Comparison of ENCODE assay signal across 9 cellular contexts in genomic region chr5:39399135-39400036, GRCh38. TPM values are rescaled to one million over a fixed set of nuclear protein-coding genes. Genes with fewer than 3 reads are reported as not detected.
DNase-seq lines count a peak whose midpoint lies in the region; ATAC-seq and TF ChIP-seq lines count a peak whose summit lies in the region.
"Had no signal": no experiment of that assay in that cellular context is flagged by ENCODE, and none has a peak within 500 bp of the region (broad histone marks: within the 10 kb centered on the region; RNA-seq: fewer than 3 reads in every experiment).

No MANE protein-coding gene starts in this region.

- peaks cover 0 to 80% (median 0%) of the 10 kb centered on the region in 11 experiments; a peak in 2 of 22 replicates for H4K20me1 ChIP-seq in BLaER1 treated with 17β-estradiol and CSF1 and Interleukin-3, amounts not matched to agents 10 nM and 100 nM

- H3K4me3 ChIP-seq in BLaER1 treated with 17β-estradiol and CSF1 and Interleukin-3, amounts not matched to agents 10 nM and 100 nM: peak overlapping the region in 4 of 10 experiments; percentile 18 to 51 (median 22); a peak in 6 of 20 replicates
- H3K4me3 ChIP-seq in Peyer's patch (no peak overlapping the region), esophagus muscularis mucosa (no peak overlapping the region), neutrophil (ENCODE audit: low read depth in 1 of 2, low read length in 1 of 2) (no peak overlapping the region)

- H3K27ac ChIP-seq in BLaER1 treated with 17β-estradiol and CSF1 and Interleukin-3, amounts not matched to agents 10 nM and 100 nM: peak overlapping the region; percentile 44 to 99 (median 89); a peak in 21 of 22 replicates
- H3K27ac ChIP-seq in Peyer's patch (peak overlapping the region; percentile 47 to 78 (median 68)), esophagus muscularis mucosa (replicated peaks in 1 of 4) (peak overlapping the region; percentile 70 to 83 (median 78)), neutrophil (peak overlapping the region; percentile 51)

- WGBS in esophagus muscularis mucosa: 63% methylated on average over 1 of the region's 1 CpG

- peak overlapping the region in 9 of 11 experiments; percentile 43 to 85 (median 75); a peak in 18 of 22 replicates for H3K9ac ChIP-seq in BLaER1 treated with 17β-estradiol and CSF1 and Interleukin-3, amounts not matched to agents 10 nM and 100 nM

- H3K27me3 ChIP-seq in BLaER1 treated with 17β-estradiol and CSF1 and Interleukin-3, amounts not matched to agents 10 nM and 100 nM: no peaks in the 10 kb centered on the region
- H3K27me3 ChIP-seq in Peyer's patch (no peaks in the 10 kb centered on the region), esophagus muscularis mucosa (no peaks in the 10 kb centered on the region), neutrophil (no peaks in the 10 kb centered on the region)

- H3K4me2 ChIP-seq in BLaER1 treated with 17β-estradiol and CSF1 and Interleukin-3, amounts not matched to agents 10 nM and 100 nM: peak overlapping the region; percentile 10 to 92 (median 71); a peak in 20 of 22 replicates

- no peak for TF ChIP-seq POLR2A in Peyer's patch (IDR thresholded peaks at IDR 0.05)
- no peak for TF ChIP-seq POLR2A in esophagus muscularis mucosa (IDR thresholded peaks at IDR 0.05; ENCODE audit: low read depth)

- TF ChIP-seq CTCF in Peyer's patch (IDR thresholded peaks at IDR 0.05) (no peak), esophagus muscularis mucosa (IDR thresholded peaks at IDR 0.05) (no peak), neutrophil (IDR thresholded peaks at IDR 0.05) (no peak)

- H3K36me3 ChIP-seq in BLaER1 treated with 17β-estradiol and CSF1 and Interleukin-3, amounts not matched to agents 10 nM and 100 nM: peaks cover 0 to 68% (median 0%) of the 10 kb centered on the region in 11 experiments; a peak in 8 of 22 replicates
- H3K36me3 ChIP-seq in Peyer's patch: no peaks in the 10 kb centered on the region
- peaks cover 0 to 8% (median 0%) of the 10 kb centered on the region in 4 donors for H3K36me3 ChIP-seq in esophagus muscularis mucosa
- no peaks in the 10 kb centered on the region for H3K36me3 ChIP-seq in neutrophil

- peaks cover 11 to 93% (median 37%) of the 10 kb centered on the region in 10 experiments; a peak in 18 of 20 replicates for H3K4me1 ChIP-seq in BLaER1 treated with 17β-estradiol and CSF1 and Interleukin-3, amounts not matched to agents 10 nM and 100 nM
- H3K4me1 ChIP-seq in Peyer's patch (peaks cover 0 to 33% (median 5%) of the 10 kb centered on the region in 4 donors), esophagus muscularis mucosa (peaks cover 21 to 85% (median 67%) of the 10 kb centered on the region in 4 donors), neutrophil (ENCODE audit: control insufficient read depth in 1 of 2, insufficient read depth in 1 of 2, low read depth in 1 of 2, low read length in 1 of 2) (peaks cover 8 to 11% of the 10 kb centered on the region in 2 experiments)

- TF ChIP-seq EP300 in esophagus muscularis mucosa (IDR thresholded peaks at IDR 0.05): peak; percentile 12

- DNase-seq in Peyer's patch: no peak
- no peak for DNase-seq in esophagus muscularis mucosa (ENCODE audit: extremely low spot score)
- no peak for DNase-seq in mesenteric fat pad (ENCODE audit: low spot score)
- DNase-seq: activated naive CD8-positive, alpha-beta T cell treated with anti-CD3 and anti-CD28 coated beads, Interleukin-2, amount 10 ng/mL, durations not matched to agents 7 days and 5 days had no signal

- H3K9me3 ChIP-seq in BLaER1 treated with 17β-estradiol and CSF1 and Interleukin-3, amounts not matched to agents 10 nM and 100 nM (replicated peaks in 1 of 11): peaks cover 0 to 6% (median 0%) of the 10 kb centered on the region in 11 experiments; a peak in 1 of 22 replicates
- H3K9me3 ChIP-seq in Peyer's patch: no peaks in the 10 kb centered on the region
- H3K9me3 ChIP-seq in esophagus muscularis mucosa: no peaks in the 10 kb centered on the region
- H3K9me3 ChIP-seq in neutrophil: no peaks in the 10 kb centered on the region

- ATAC-seq in GM18502 (IDR thresholded peaks at IDR 0.05; ENCODE audit: poor library complexity, unreplicated experiment) (no peak), GM18511 (IDR thresholded peaks at IDR 0.05; ENCODE audit: unreplicated experiment) (no peak), HG02885 (IDR thresholded peaks at IDR 0.05; ENCODE audit: poor library complexity, unreplicated experiment) (no peak)

- intact Hi-C loops in esophagus muscularis mucosa (cut with DNase I): no loop called here

RNA-seq across cellular contexts. Expression of gene DAB2, which starts 25.4 kb away (rescaled TPM):
- 10 to 100 TPM; 39.6 to 71.3 (median 62.1) TPM for total RNA-seq in Peyer's patch
- 10 to 100 TPM; 48.7 to 84.3 (median 55.1) TPM for total RNA-seq in esophagus muscularis mucosa
- total RNA-seq in mesenteric fat pad: 221 TPM

RNA-seq across cellular contexts. Expression of gene C9, which starts 35.1 kb away (rescaled TPM):
- total RNA-seq in Peyer's patch (not detected), esophagus muscularis mucosa (not detected), mesenteric fat pad (not detected)
- total RNA-seq: activated naive CD8-positive, alpha-beta T cell treated with anti-CD3 and anti-CD28 coated beads, Interleukin-2, amount 10 ng/mL, durations not matched to agents 7 days and 5 days had no signal
